In the genomic region with DNA sequence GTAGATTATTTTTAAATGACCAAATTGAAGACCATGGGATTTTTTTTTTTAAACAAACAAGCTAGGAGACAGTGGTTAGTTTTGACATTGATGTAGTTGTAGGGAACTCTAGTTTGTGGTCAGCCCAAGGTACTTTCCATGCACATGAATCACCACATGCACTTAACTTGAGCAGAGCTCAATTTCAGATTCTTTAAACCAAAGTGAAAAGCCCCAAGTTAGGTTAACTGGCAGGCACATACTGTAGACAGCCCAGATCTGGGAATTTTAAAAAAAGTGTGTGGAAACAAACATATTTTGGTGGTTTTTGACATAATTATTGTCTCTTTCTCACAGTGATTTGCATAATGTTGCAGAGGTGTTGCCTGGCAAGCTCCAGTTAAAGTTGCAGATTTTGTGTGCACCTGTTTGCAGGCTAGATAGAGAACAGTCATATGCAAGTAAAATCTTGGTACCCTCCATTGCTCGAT, we compare ENCODE assay signal across 8 cellular contexts.
DNase-seq lines count a peak whose midpoint lies in the region; ATAC-seq and TF ChIP-seq lines count a peak whose summit lies in the region.

No MANE protein-coding gene starts in this region.

- H3K9me3 ChIP-seq in smooth muscle cell (replicated peaks; ENCODE audit: low read depth) (peaks cover under 1% of the 10 kb centered on the region), SJCRH30 (replicated peaks) (no peaks in the 10 kb centered on the region)

- no peaks in the 10 kb centered on the region for H3F3A ChIP-seq in smooth muscle cell (ENCODE audit: low read depth)

- ATAC-seq in HG03103 (IDR thresholded peaks at IDR 0.05; ENCODE audit: low read depth, unreplicated experiment) = peak; percentile 83

- peak overlapping the region; percentile 10 for H3K27ac ChIP-seq in smooth muscle cell (ENCODE audit: low read depth)
- no peak overlapping the region for H3K27ac ChIP-seq in SJCRH30

- H3K36me3 ChIP-seq in smooth muscle cell (ENCODE audit: low read depth) = peaks cover 8% of the 10 kb centered on the region
- H3K36me3 ChIP-seq in SJCRH30 = no peaks in the 10 kb centered on the region

- H3K4me1 ChIP-seq in smooth muscle cell (ENCODE audit: low read depth) (no peaks in the 10 kb centered on the region), SJCRH30 (no peaks in the 10 kb centered on the region)

- CTCF ChIA-PET in activated CD4-positive, alpha-beta memory T cell treated with anti-CD3 and anti-CD28 coated beads, Interleukin-2, amount 10 ng/mL, durations not matched to agents 7 days and 5 days (lab: Charles Lee) = no interaction called here

- DNase-seq in stimulated activated CD4-positive, alpha-beta T cell treated with anti-CD3 and anti-CD28 coated beads, Interleukin-4, amount 100 ng/mL, for 24 hours = peak; percentile 32
- DNase-seq in stimulated activated CD4-positive, alpha-beta T cell treated with anti-CD3 and anti-CD28 coated beads, Interleukin-4, amount 100 ng/mL, for 4 hours = no peak
- peak; percentile 33 for DNase-seq in activated CD4-positive, alpha-beta memory T cell treated with anti-CD3 and anti-CD28 coated beads, Interleukin-2, amount 10 ng/mL, durations not matched to agents 7 days and 5 days
- DNase-seq in smooth muscle cell (lab: John Stamatoyannopoulos, UW; ENCODE audit: unreplicated experiment) (no peak), AG08395 (ENCODE audit: low spot score) (no peak), SJCRH30 (no peak), cortex of kidney (lab: John Stamatoyannopoulos, UW) (no peak)

- WGBS in smooth muscle cell (ENCODE audit: low lambda C conversion rate) = 97% methylated on average over 1 of the region's 1 CpG

- H3K9me3 Mint-ChIP-seq in activated CD4-positive, alpha-beta memory T cell treated with anti-CD3 and anti-CD28 coated beads, Interleukin-2, amount 10 ng/mL, durations not matched to agents 7 days and 5 days = peaks cover 12% of the 10 kb centered on the region

- no peak overlapping the region for H3K4me3 Mint-ChIP-seq in activated CD4-positive, alpha-beta memory T cell treated with anti-CD3 and anti-CD28 coated beads, Interleukin-2, amount 10 ng/mL, durations not matched to agents 7 days and 5 days

- no peaks in the 10 kb centered on the region for H3K79me2 ChIP-seq in smooth muscle cell (ENCODE audit: low read depth)

- H4K20me1 ChIP-seq in smooth muscle cell (ENCODE audit: low read depth) = peaks cover 9% of the 10 kb centered on the region

- H3K4me2 ChIP-seq in smooth muscle cell = no peak overlapping the region

- peaks cover 62% of the 10 kb centered on the region for H3K36me3 Mint-ChIP-seq in activated CD4-positive, alpha-beta memory T cell treated with anti-CD3 and anti-CD28 coated beads, Interleukin-2, amount 10 ng/mL, durations not matched to agents 7 days and 5 days (ENCODE audit: low read depth)

- H3K4me3 ChIP-seq in smooth muscle cell (no peak overlapping the region), SJCRH30 (no peak overlapping the region)

- H2AFZ ChIP-seq in smooth muscle cell (ENCODE audit: low read depth) = no peak overlapping the region

- TF ChIP-seq CTCF in smooth muscle cell (IDR thresholded peaks at IDR 0.05; ENCODE audit: borderline replicate concordance, insufficient read depth, poor library complexity, severe bottlenecking) = no peak

- H3K4me1 Mint-ChIP-seq in activated CD4-positive, alpha-beta memory T cell treated with anti-CD3 and anti-CD28 coated beads, Interleukin-2, amount 10 ng/mL, durations not matched to agents 7 days and 5 days = peaks cover 19% of the 10 kb centered on the region

- POLR2A ChIA-PET in activated CD4-positive, alpha-beta memory T cell treated with anti-CD3 and anti-CD28 coated beads, Interleukin-2, amount 10 ng/mL, durations not matched to agents 7 days and 5 days (lab: Charles Lee) = no interaction called here

- H3K27me3 Mint-ChIP-seq in activated CD4-positive, alpha-beta memory T cell treated with anti-CD3 and anti-CD28 coated beads, Interleukin-2, amount 10 ng/mL, durations not matched to agents 7 days and 5 days = peaks cover 1% of the 10 kb centered on the region

- H3K27me3 ChIP-seq in smooth muscle cell (ENCODE audit: low read depth) (no peaks in the 10 kb centered on the region), SJCRH30 (no peaks in the 10 kb centered on the region)

- no peak overlapping the region for H3K27ac Mint-ChIP-seq in activated CD4-positive, alpha-beta memory T cell treated with anti-CD3 and anti-CD28 coated beads, Interleukin-2, amount 10 ng/mL, durations not matched to agents 7 days and 5 days

- H3K9ac ChIP-seq in smooth muscle cell (ENCODE audit: low read depth) = no peak overlapping the region

Comparison
In these comparisons a context has a peak if more than half of its experiments do, and no peak if none do; other contexts are left out.
1. DNase-seq: peak in stimulated activated CD4-positive, alpha-beta T cell treated with anti-CD3 and anti-CD28 coated beads, Interleukin-4, amount 100 ng/mL, for 24 hours (single experiment) and activated CD4-positive, alpha-beta memory T cell treated with anti-CD3 and anti-CD28 coated beads, Interleukin-2, amount 10 ng/mL, durations not matched to agents 7 days and 5 days (single experiment); none in stimulated activated CD4-positive, alpha-beta T cell treated with anti-CD3 and anti-CD28 coated beads, Interleukin-4, amount 100 ng/mL, for 4 hours (0 of 2), smooth muscle cell (single experiment), AG08395 (single experiment), SJCRH30 (0 of 2) and cortex of kidney (single experiment).